8 cellular contexts compared by ENCODE assay signal in genomic region chr3:179603831-179604230, GRCh38. TPM values are rescaled to one million over a fixed set of nuclear protein-coding genes. Genes with fewer than 3 reads are reported as not detected.
A peak's percentile ranks its signal among the peaks of the same experiment; 100 is the strongest.
DNase-seq lines count a peak whose midpoint lies in the region; ATAC-seq and TF ChIP-seq lines count a peak whose summit lies in the region.

No MANE protein-coding gene starts in this region.

- no peak for TF ChIP-seq CTCF in C4-2B (conservative IDR thresholded peaks at IDR 0.05)
- TF ChIP-seq CTCF in dorsolateral prefrontal cortex (IDR thresholded peaks at IDR 0.05 in 54 of 56, conservative IDR thresholded peaks at IDR 0.05 in 2 of 56; ENCODE audit: low read depth in 1 of 56, partially characterized antibody in 56 of 56): no peak
- no peak for TF ChIP-seq CTCF in natural killer cell (IDR thresholded peaks at IDR 0.05)

- H3K36me3 ChIP-seq in MG63: peaks cover 50% of the 10 kb centered on the region

- intact Hi-C loops in dorsolateral prefrontal cortex (cut with DNase I) (loop anchor here (2.0 to 5.0 kb wide), 3 partner anchors 41 to 257 kb away; partner anchors contain the start of genes ACTL6A (in 2 of the 2), MFN1 (in 2 of the 2) and USP13 (in 2 of the 2)), natural killer cell (cut with micrococcal nuclease) (loop anchor here (1.0 to 2.0 kb wide), 3 partner anchors 257 to 999 kb away; partner anchors contain the start of genes MFN1, PIK3CA and TTC14)

- peaks cover 12% of the 10 kb centered on the region for H3K36me3 Mint-ChIP-seq in natural killer cell

- H3K9me3 Mint-ChIP-seq in natural killer cell: no peaks in the 10 kb centered on the region

- ATAC-seq in natural killer cell (no peak), GM18858 (IDR thresholded peaks at IDR 0.05; ENCODE audit: unreplicated experiment) (no peak), HG02970 (IDR thresholded peaks at IDR 0.05; ENCODE audit: low FRiP score, unreplicated experiment) (no peak)

- H3K27ac ChIP-seq in C4-2B: peak overlapping the region; percentile 93
- peak overlapping the region in 51 of 59 donors; percentile 51 to 98 (median 90) for H3K27ac ChIP-seq in dorsolateral prefrontal cortex

- peak overlapping the region; percentile 100 for H3K4me3 Mint-ChIP-seq in natural killer cell

- no peaks in the 10 kb centered on the region for H3K27me3 ChIP-seq in MG63
- H3K27me3 ChIP-seq in dorsolateral prefrontal cortex: no peaks in the 10 kb centered on the region

- H3K27me3 Mint-ChIP-seq in natural killer cell (ENCODE audit: low read depth in 2 of 2): no peaks in the 10 kb centered on the region

- no peaks in the 10 kb centered on the region for H3K9me3 ChIP-seq in MG63

- DNase-seq in MG63: no peak
- DNase-seq in dorsolateral prefrontal cortex: no peak
- no peak for DNase-seq in natural killer cell
- no peak for DNase-seq in NCI-H69 (lab: John Stamatoyannopoulos, UW)
- DNase-seq in NCI-H1436 treated with DMSO at 0.1 percent for 48 hours (lab: John Stamatoyannopoulos, UW): no peak

- peaks cover 14 to 41% of the 10 kb centered on the region in 2 donors for H3K4me1 Mint-ChIP-seq in natural killer cell

- peak overlapping the region; percentile 99 to 100 for H3K27ac Mint-ChIP-seq in natural killer cell

- peak overlapping the region; percentile 99 for H3K4me3 ChIP-seq in MG63
- peak overlapping the region; percentile 57 to 100 (median 87) for H3K4me3 ChIP-seq in dorsolateral prefrontal cortex

RNA-seq across cellular contexts. Expression of gene MRPL47, which starts 0.6 kb away (rescaled TPM):
- total RNA-seq in MG63 (2014; rRNA removed; shearing (Covaris generic); ENCODE audit: low replicate concordance): 87.3 and 101 TPM in 2 replicates
- 10 to 100 TPM; 15.4 to 40.1 (median 29.3) TPM for total RNA-seq in dorsolateral prefrontal cortex
- 10 to 100 TPM; 23.2 to 30.8 (median 25.5) TPM for total RNA-seq in natural killer cell

RNA-seq across cellular contexts. Expression of gene NDUFB5, which starts 0.8 kb away (rescaled TPM):
- total RNA-seq in MG63 (2014; rRNA removed; shearing (Covaris generic); ENCODE audit: low replicate concordance): 192 and 260 TPM in 2 replicates
- total RNA-seq in dorsolateral prefrontal cortex (100 to 1,000 TPM in 105 of 120 experiments, 10 to 100 TPM in 15; 67.8 to 191 (median 127) TPM), natural killer cell (10 to 100 TPM; 19.0 to 25.4 (median 23.9) TPM)

RNA-seq across cellular contexts. Expression of gene ACTL6A, which starts 41.1 kb away (rescaled TPM):
- total RNA-seq in MG63 (2014; rRNA removed; shearing (Covaris generic); ENCODE audit: low replicate concordance): 152 and 159 TPM in 2 replicates
- 10 to 100 TPM in 96 of 120 experiments, 1 to 10 TPM in 24; 4.3 to 34.8 (median 14.3) TPM for total RNA-seq in dorsolateral prefrontal cortex
- total RNA-seq in natural killer cell: 10 to 100 TPM; 23.1 to 29.9 (median 24.1) TPM

RNA-seq across cellular contexts. Expression of gene USP13, which starts 49.0 kb away (rescaled TPM):
- total RNA-seq in MG63 (2014; rRNA removed; shearing (Covaris generic); ENCODE audit: low replicate concordance): 9.8 and 21.0 TPM in 2 replicates
- total RNA-seq in dorsolateral prefrontal cortex (10 to 100 TPM in 117 of 120 experiments, 1 to 10 TPM in 3; 9.0 to 20.1 (median 14.3) TPM), natural killer cell (1 to 10 TPM; 2.4 to 5.6 (median 3.0) TPM)
